11 cellular contexts compared by ENCODE assay signal in genomic region chr7:129110575-129111376, GRCh38. TPM values are rescaled to one million over a fixed set of nuclear protein-coding genes. Genes with fewer than 3 reads are reported as not detected.
DNase-seq lines count a peak whose midpoint lies in the region; ATAC-seq and TF ChIP-seq lines count a peak whose summit lies in the region.
"Had no signal": no experiment of that assay in that cellular context is flagged by ENCODE, and none has a peak within 500 bp of the region (broad histone marks: within the 10 kb centered on the region; RNA-seq: fewer than 3 reads in every experiment).

No MANE protein-coding gene starts in this region.

- no peak for TF ChIP-seq POLR2A in gastrocnemius medialis (IDR thresholded peaks at IDR 0.05)

- no peaks in the 10 kb centered on the region for H3K27me3 ChIP-seq in gastrocnemius medialis

- in situ Hi-C loops in Caki2 (cut with HindIII; ENCODE audit: low pct_unique_long_range_greater_than_20kb, low sequenced_read_pairs) = no loop called here
- in situ Hi-C loops in gastrocnemius medialis (cut with MboI; ENCODE audit: low sequenced_read_pairs in 4 of 4) = no loop called here

- no peaks in the 10 kb centered on the region for H3K4me1 ChIP-seq in gastrocnemius medialis

- H3K9me3 ChIP-seq in gastrocnemius medialis = no peaks in the 10 kb centered on the region

- no peak for TF ChIP-seq CTCF in gastrocnemius medialis (IDR thresholded peaks at IDR 0.05 in 4 of 5, conservative IDR thresholded peaks at IDR 0.05 in 1 of 5)

- H3K27ac ChIP-seq in gastrocnemius medialis = no peak overlapping the region

- H3K36me3 ChIP-seq in gastrocnemius medialis = no peaks in the 10 kb centered on the region

- no peak for ATAC-seq in HG03354 (IDR thresholded peaks at IDR 0.05; ENCODE audit: poor library complexity, severe bottlenecking, unreplicated experiment)
- ATAC-seq in activated CD4-positive, CD25-positive, alpha-beta regulatory T cell treated with anti-CD3 and anti-CD28 coated beads, Interleukin-2, amount 50 U/mL, for 24 hours = no peak
- ATAC-seq in gastrocnemius medialis = no peak
- ATAC-seq: CD8-positive, alpha-beta T cell had no signal

- H3K4me3 ChIP-seq in gastrocnemius medialis = no peak overlapping the region
- H3K4me3 ChIP-seq: lung had no signal

- DNase-seq in Caki2 (ENCODE audit: low read depth) (peak; percentile 49), M059J (ENCODE audit: low read depth) (peak; percentile 77), amniotic epithelial cell (ENCODE audit: low read depth) (peak; percentile 32), kidney tubule cell (ENCODE audit: low spot score) (peak; percentile 39), SKM-1 treated with dmso at 0.1 percent for 144 hours (lab: John Stamatoyannopoulos, UW; ENCODE audit: unreplicated experiment) (no peak), gastrocnemius medialis (no peak)
- DNase-seq: activated CD4-positive, alpha-beta T cell treated with anti-CD3 and anti-CD28 coated beads for 1 hour; CD8-positive, alpha-beta T cell had no signal

- intact Hi-C loops in gastrocnemius medialis (cut with DNase I; ENCODE audit: low total_unique reads) = no loop called here

RNA-seq across cellular contexts. Expression of gene TSPAN33, which starts 33.7 kb away (rescaled TPM):
- total RNA-seq in Caki2 (2014; rRNA removed; shearing (Covaris generic); ENCODE audit: low replicate concordance) = 54.4 and 68.1 TPM in 2 replicates
- total RNA-seq in M059J (2014; rRNA removed; shearing (Covaris generic)) = 0.91 and 4.2 TPM in 2 replicates
- total RNA-seq in gastrocnemius medialis = 1 to 10 TPM; 5.6 to 9.1 (median 7.8) TPM

RNA-seq across cellular contexts. Expression of gene TNPO3, which starts 55.9 kb away (rescaled TPM):
- 50.5 and 56.6 TPM in 2 replicates for total RNA-seq in Caki2 (2014; rRNA removed; shearing (Covaris generic); ENCODE audit: low replicate concordance)
- total RNA-seq in M059J (2014; rRNA removed; shearing (Covaris generic)) = 48.1 and 70.7 TPM in 2 replicates
- 10 to 100 TPM; 39.1 to 50.9 (median 50.5) TPM for total RNA-seq in gastrocnemius medialis

Comparison
In these comparisons a context has a peak if more than half of its experiments do, and no peak if none do; other contexts are left out.
1. DNase-seq: peak in Caki2 (single experiment), M059J (single experiment), amniotic epithelial cell (single experiment) and kidney tubule cell (single experiment); none in SKM-1 treated with dmso at 0.1 percent for 144 hours (single experiment) and gastrocnemius medialis (0 of 2).